30 cellular contexts compared by ENCODE assay signal in genomic region chr10:13629116-13629515, GRCh38. TPM values are rescaled to one million over a fixed set of nuclear protein-coding genes. Genes with fewer than 3 reads are reported as not detected.
DNase-seq lines count a peak whose midpoint lies in the region; ATAC-seq and TF ChIP-seq lines count a peak whose summit lies in the region.
"Had no signal": no experiment of that assay in that cellular context is flagged by ENCODE, and none has a peak within 500 bp of the region (broad histone marks: within the 10 kb centered on the region; RNA-seq: fewer than 3 reads in every experiment).

No MANE protein-coding gene starts in this region.

- no peaks in the 10 kb centered on the region for H3K4me1 Mint-ChIP-seq in activated naive CD8-positive, alpha-beta T cell (ENCODE audit: low read depth)
- no peaks in the 10 kb centered on the region for H3K4me1 Mint-ChIP-seq in activated naive CD8-positive, alpha-beta T cell treated with anti-CD3 and anti-CD28 coated beads, Interleukin-2, amount 50 U/mL, for 24 hours
- peaks cover 27% of the 10 kb centered on the region for H3K4me1 Mint-ChIP-seq in endodermal cell
- H3K4me1 Mint-ChIP-seq: activated naive CD4-positive, alpha-beta T cell treated with anti-CD3 and anti-CD28 coated beads, Interleukin-2, amount 10 ng/mL, durations not matched to agents 7 days and 5 days had no signal

- H3K36me3 ChIP-seq in endodermal cell (ENCODE audit: control insufficient read depth, insufficient read depth, low read length) (peaks cover 8% of the 10 kb centered on the region), lower lobe of right lung (peaks cover 23% of the 10 kb centered on the region)
- H3K36me3 ChIP-seq: WERI-Rb-1 had no signal

- H3K4me3 ChIP-seq in endodermal cell (ENCODE audit: low read length) (peak overlapping the region; percentile 54), lower lobe of right lung (no peak overlapping the region)
- H3K4me3 ChIP-seq: dorsolateral prefrontal cortex, heart left ventricle, right lobe of liver, testis had no signal

- TF ChIP-seq CTCF in endodermal cell (conservative IDR thresholded peaks at IDR 0.05) (no peak), lower lobe of right lung (IDR thresholded peaks at IDR 0.05) (no peak)

- H3K27ac ChIP-seq in endodermal cell (ENCODE audit: low read depth, low read length) (peak overlapping the region; percentile 76), lower lobe of right lung (no peak overlapping the region)
- H3K27ac ChIP-seq: dorsolateral prefrontal cortex, heart left ventricle, right lobe of liver, testis, WERI-Rb-1 had no signal

- H3K27me3 ChIP-seq in endodermal cell (ENCODE audit: control insufficient read depth, insufficient read depth, low read length, poor library complexity, severe bottlenecking), result peaks cover 5% of the 10 kb centered on the region
- H3K27me3 ChIP-seq in lower lobe of right lung (ENCODE audit: low read depth), result no peaks in the 10 kb centered on the region
- H3K27me3 ChIP-seq: dorsolateral prefrontal cortex, heart left ventricle, right lobe of liver, testis had no signal

- 96 to 100% methylated on average over 2 of the region's 2 CpGs for WGBS in endodermal cell (ENCODE audit: insufficient coverage in 1 of 2, insufficient read length in 1 of 2), 2 experiments

- H3K9me3 Mint-ChIP-seq in activated naive CD8-positive, alpha-beta T cell (ENCODE audit: low read depth), result no peaks in the 10 kb centered on the region
- H3K9me3 Mint-ChIP-seq in activated naive CD8-positive, alpha-beta T cell treated with anti-CD3 and anti-CD28 coated beads, Interleukin-2, amount 50 U/mL, for 24 hours, result no peaks in the 10 kb centered on the region
- no peaks in the 10 kb centered on the region for H3K9me3 Mint-ChIP-seq in endodermal cell
- H3K9me3 Mint-ChIP-seq: activated naive CD4-positive, alpha-beta T cell treated with anti-CD3 and anti-CD28 coated beads, Interleukin-2, amount 10 ng/mL, durations not matched to agents 7 days and 5 days; CD8-positive, alpha-beta T cell; central memory CD8-positive, alpha-beta T cell; IgD-negative memory B cell; memory B cell; stimulated activated naive B cell treated with anti-CD40 and anti-IgM and Interleukin-4, amounts not matched to agents 10 μg/mL and 1 μg/mL and 100 μg/mL, for 72 hours had no signal

- no peak overlapping the region for H3K4me3 Mint-ChIP-seq in activated naive CD8-positive, alpha-beta T cell
- H3K4me3 Mint-ChIP-seq in activated naive CD8-positive, alpha-beta T cell treated with anti-CD3 and anti-CD28 coated beads, Interleukin-2, amount 50 U/mL, for 24 hours, result no peak overlapping the region
- H3K4me3 Mint-ChIP-seq in endodermal cell, result no peak overlapping the region
- H3K4me3 Mint-ChIP-seq: activated naive CD4-positive, alpha-beta T cell treated with anti-CD3 and anti-CD28 coated beads, Interleukin-2, amount 10 ng/mL, durations not matched to agents 7 days and 5 days; CD8-positive, alpha-beta T cell; central memory CD8-positive, alpha-beta T cell; IgD-negative memory B cell; memory B cell; stimulated activated naive B cell treated with anti-CD40 and anti-IgM and Interleukin-4, amounts not matched to agents 10 μg/mL and 1 μg/mL and 100 μg/mL, for 72 hours had no signal

- H3K4me1 ChIP-seq in endodermal cell (ENCODE audit: control insufficient read depth, insufficient read depth, low read length) (peaks cover 9% of the 10 kb centered on the region), lower lobe of right lung (no peaks in the 10 kb centered on the region)
- H3K4me1 ChIP-seq: right lobe of liver, testis had no signal

- H3K27ac Mint-ChIP-seq in activated naive CD8-positive, alpha-beta T cell, result peak overlapping the region; percentile 25
- no peak overlapping the region for H3K27ac Mint-ChIP-seq in activated naive CD8-positive, alpha-beta T cell treated with anti-CD3 and anti-CD28 coated beads, Interleukin-2, amount 50 U/mL, for 24 hours
- H3K27ac Mint-ChIP-seq in endodermal cell, result peak overlapping the region; percentile 52
- H3K27ac Mint-ChIP-seq: activated naive CD4-positive, alpha-beta T cell treated with anti-CD3 and anti-CD28 coated beads, Interleukin-2, amount 10 ng/mL, durations not matched to agents 7 days and 5 days; CD8-positive, alpha-beta T cell; memory B cell had no signal

- no peak for DNase-seq in activated naive CD8-positive, alpha-beta T cell treated with anti-CD3 and anti-CD28 coated beads, Interleukin-2, amount 50 U/mL, for 24 hours
- DNase-seq in endodermal cell (no peak), lower lobe of right lung (no peak), NCI-H1436 (lab: John Stamatoyannopoulos, UW) (no peak)
- no peak for DNase-seq in stimulated activated CD4-positive, alpha-beta T cell treated with anti-CD3 and anti-CD28 coated beads, Interleukin-15, amount 100 ng/mL, for 24 hours
- DNase-seq: activated naive CD4-positive, alpha-beta T cell treated with anti-CD3 and anti-CD28 coated beads, Interleukin-2, amount 10 ng/mL, durations not matched to agents 7 days and 5 days; AML-193; aorta; CD8-positive, alpha-beta T cell; DMS 273 treated with DMSO at 0.1 percent for 48 hours; dorsolateral prefrontal cortex; H7; heart left ventricle; kidney glomerular epithelial cell; NCI-H1092; NCI-H187; NCI-H2227 treated with DMSO at 0.1 percent for 48 hours; NCI-H69; right lobe of liver; Right ventricle myocardium superior; stimulated activated naive B cell treated with anti-CD40 and anti-IgM and Interleukin-4, amounts not matched to agents 10 μg/mL and 1 μg/mL and 100 μg/mL, for 72 hours; T-helper 9 cell; testis; WERI-Rb-1 had no signal

- peaks cover 14% of the 10 kb centered on the region for H3K36me3 Mint-ChIP-seq in activated naive CD8-positive, alpha-beta T cell
- peaks cover 11% of the 10 kb centered on the region for H3K36me3 Mint-ChIP-seq in activated naive CD8-positive, alpha-beta T cell treated with anti-CD3 and anti-CD28 coated beads, Interleukin-2, amount 50 U/mL, for 24 hours (ENCODE audit: low read depth)
- H3K36me3 Mint-ChIP-seq in endodermal cell (ENCODE audit: low read depth), result peaks cover 19% of the 10 kb centered on the region

- peak overlapping the region; percentile 47 for H3K9ac ChIP-seq in endodermal cell (ENCODE audit: extremely low read depth, low read length, poor library complexity, severe bottlenecking)

- no peak for ATAC-seq in activated naive CD8-positive, alpha-beta T cell treated with anti-CD3 and anti-CD28 coated beads, Interleukin-2, amount 50 U/mL, for 24 hours
- ATAC-seq in lower lobe of right lung, result peak; percentile 64 to 66
- no peak for ATAC-seq in HG02763 (IDR thresholded peaks at IDR 0.05; ENCODE audit: unreplicated experiment)
- no peak for ATAC-seq in GM21723 (IDR thresholded peaks at IDR 0.05; ENCODE audit: unreplicated experiment)
- ATAC-seq: CD8-positive, alpha-beta T cell; heart left ventricle; stimulated activated naive B cell treated with anti-CD40 and anti-IgM and Interleukin-4, amounts not matched to agents 10 μg/mL and 1 μg/mL and 100 μg/mL, for 72 hours had no signal

- intact Hi-C loops in lower lobe of right lung (cut with DNase I), result no loop called here

- no peaks in the 10 kb centered on the region for H3K27me3 Mint-ChIP-seq in activated naive CD8-positive, alpha-beta T cell
- H3K27me3 Mint-ChIP-seq in activated naive CD8-positive, alpha-beta T cell treated with anti-CD3 and anti-CD28 coated beads, Interleukin-2, amount 50 U/mL, for 24 hours, result no peaks in the 10 kb centered on the region
- peaks cover 25% of the 10 kb centered on the region for H3K27me3 Mint-ChIP-seq in endodermal cell (ENCODE audit: insufficient read depth)
- H3K27me3 Mint-ChIP-seq: activated naive CD4-positive, alpha-beta T cell treated with anti-CD3 and anti-CD28 coated beads, Interleukin-2, amount 10 ng/mL, durations not matched to agents 7 days and 5 days; central memory CD8-positive, alpha-beta T cell; IgD-negative memory B cell; memory B cell; stimulated activated naive B cell treated with anti-CD40 and anti-IgM and Interleukin-4, amounts not matched to agents 10 μg/mL and 1 μg/mL and 100 μg/mL, for 72 hours had no signal

- H3K9me3 ChIP-seq in endodermal cell (ENCODE audit: control insufficient read depth, low read length) (no peaks in the 10 kb centered on the region), lower lobe of right lung (no peaks in the 10 kb centered on the region)
- H3K9me3 ChIP-seq: heart left ventricle, right lobe of liver, testis had no signal

RNA-seq across cellular contexts. Expression of gene PRPF18, which starts 42.4 kb away (rescaled TPM):
- total RNA-seq in endodermal cell (10 to 100 TPM; 19.1 to 20.4 TPM), lower lobe of right lung (22.5 TPM)
- 18.0 TPM for polyA plus RNA-seq in endodermal cell (2013, experiment 1 of 2)
- polyA plus RNA-seq in endodermal cell (2013, experiment 2 of 2), result 19.6 TPM

Comparison
In these comparisons a context has a peak if more than half of its experiments do, and no peak if none do; other contexts are left out.
1. ATAC-seq: peak in lower lobe of right lung (2 of 2); none in activated naive CD8-positive, alpha-beta T cell treated with anti-CD3 and anti-CD28 coated beads, Interleukin-2, amount 50 U/mL, for 24 hours (single experiment), HG02763 (single experiment) and GM21723 (single experiment).